Comparison of ENCODE assay signal across 1 cellular context in genomic region chr9:120892177-120892747, GRCh38.
TF ChIP-seq lines count a peak whose summit lies in the region.

No MANE protein-coding gene starts in this region.

TF ChIP-seq in GM23338, 12 proteins besides CTCF, POLR2A, EP300 and RAD21 (continued from another document):
- TF ChIP-seq ZNF462 (CRISPR knock-in tag; IDR thresholded peaks at IDR 0.05) (no peak), REST (IDR thresholded peaks at IDR 0.05; ENCODE audit: unreplicated experiment) (no peak), POLR2AphosphoS5 (IDR thresholded peaks at IDR 0.05; ENCODE audit: low read depth) (no peak), NANOG (IDR thresholded peaks at IDR 0.05; ENCODE audit: borderline replicate concordance) (no peak), ETS1 (IDR thresholded peaks at IDR 0.05) (no peak), JUNB (IDR thresholded peaks at IDR 0.05; ENCODE audit: unreplicated experiment) (no peak), CREB1 (CRISPR knock-in tag; IDR thresholded peaks at IDR 0.05; ENCODE audit: low read depth) (no peak), ZNF331 (CRISPR knock-in tag; IDR thresholded peaks at IDR 0.05; ENCODE audit: low read depth) (no peak), EZH2phosphoT487 (IDR thresholded peaks at IDR 0.05; ENCODE audit: unreplicated experiment) (no peak)
